In genomic region chr2:193584001-193584400, GRCh38 we compare ENCODE assay signal across 11 cellular contexts.
DNase-seq lines count a peak whose midpoint lies in the region; ATAC-seq and TF ChIP-seq lines count a peak whose summit lies in the region.
"Had no signal": no experiment of that assay in that cellular context is flagged by ENCODE, and none has a peak within 500 bp of the region (broad histone marks: within the 10 kb centered on the region; RNA-seq: fewer than 3 reads in every experiment).

No MANE protein-coding gene starts in this region.

- in situ Hi-C loops in mammary epithelial cell (cut with MboI; ENCODE audit: low sequenced_read_pairs in 2 of 2): no loop called here

- H3K9ac ChIP-seq in mammary epithelial cell (ENCODE audit: insufficient read depth, low read length) (no peak overlapping the region), neural progenitor cell (no peak overlapping the region)

- no peak overlapping the region for H2AFZ ChIP-seq in mammary epithelial cell (ENCODE audit: low read depth, low read length)
- H2AFZ ChIP-seq in neural progenitor cell (replicated peaks): no peak overlapping the region

- no peaks in the 10 kb centered on the region for H3K36me3 ChIP-seq in mammary epithelial cell (ENCODE audit: insufficient read depth, low read length)
- no peaks in the 10 kb centered on the region for H3K36me3 ChIP-seq in neural progenitor cell
- H3K36me3 ChIP-seq: esophagus squamous epithelium had no signal

- no peaks in the 10 kb centered on the region for H3F3A ChIP-seq in neural progenitor cell (ENCODE audit: low read depth)

- no peak overlapping the region for H3K27ac ChIP-seq in mammary epithelial cell (ENCODE audit: insufficient read depth, low read depth, low read length)
- no peak overlapping the region for H3K27ac ChIP-seq in neural progenitor cell
- H3K27ac ChIP-seq: esophagus squamous epithelium, RWPE1 had no signal

- H3K27ac Mint-ChIP-seq in neural progenitor cell: no peak overlapping the region
- no peak overlapping the region for H3K27ac Mint-ChIP-seq in activated naive CD8-positive, alpha-beta T cell treated with anti-CD3 and anti-CD28 coated beads for 36 hours

- intact Hi-C loops in mammary epithelial cell (cut with micrococcal nuclease): loop anchor here (5.0 kb wide), 1 partner anchor 647 kb away; no protein-coding TSS in a partner anchor

- peaks cover 3% of the 10 kb centered on the region for H3K36me3 Mint-ChIP-seq in neural progenitor cell
- H3K36me3 Mint-ChIP-seq in activated naive CD8-positive, alpha-beta T cell treated with anti-CD3 and anti-CD28 coated beads for 36 hours: no peaks in the 10 kb centered on the region

- H3K4me1 Mint-ChIP-seq in neural progenitor cell: no peaks in the 10 kb centered on the region
- no peaks in the 10 kb centered on the region for H3K4me1 Mint-ChIP-seq in activated naive CD8-positive, alpha-beta T cell treated with anti-CD3 and anti-CD28 coated beads for 36 hours

- H4K20me1 ChIP-seq in mammary epithelial cell (ENCODE audit: insufficient read depth, low read length) (no peaks in the 10 kb centered on the region), neural progenitor cell (ENCODE audit: low read depth) (no peaks in the 10 kb centered on the region)

- 16% methylated on average over 5 of the region's 5 CpGs for WGBS in mammary epithelial cell (ENCODE audit: low coverage, missing lambda C conversion rate)

- H3K27me3 ChIP-seq in mammary epithelial cell (ENCODE audit: insufficient read depth, low read length) (no peaks in the 10 kb centered on the region), neural progenitor cell (no peaks in the 10 kb centered on the region)
- H3K27me3 ChIP-seq: esophagus squamous epithelium had no signal

- dilution Hi-C loops in mammary epithelial cell (cut with HindIII; ENCODE audit: low sequenced_read_pairs): no loop called here

- no TSS peak for BruUV-seq in mammary epithelial cell (replicated peaks; lab: Mats Ljungman, UMichigan)

- DNase-seq in M059J (ENCODE audit: low read depth) (peak; percentile 38), mammary epithelial cell (peak; percentile 20), neural progenitor cell (ENCODE audit: low spot score) (peak; percentile 65), anterior cingulate cortex (lab: John Stamatoyannopoulos, UW) (no peak)
- no peak for DNase-seq in stimulated activated CD4-positive, alpha-beta T cell treated with anti-CD3 and anti-CD28 coated beads, Interleukin-2, amount 100 ng/mL, for 48 hours
- no peak for DNase-seq in activated naive CD8-positive, alpha-beta T cell treated with anti-CD3 and anti-CD28 coated beads for 36 hours
- no peak for DNase-seq in stimulated activated naive CD4-positive, alpha-beta T cell treated with Interleukin-2 at 50 U/mL for 16 hours (lab: John Stamatoyannopoulos, UW)
- DNase-seq: esophagus squamous epithelium, nucleus accumbens had no signal

- TF ChIP-seq CTCF in mammary epithelial cell (conservative IDR thresholded peaks at IDR 0.05 in 1 of 2, IDR thresholded peaks at IDR 0.05 in 1 of 2; ENCODE audit: extremely low read depth in 1 of 2, insufficient read depth in 1 of 2, low read depth in 1 of 2, low read length in 2 of 2): peak; percentile 20 to 41
- TF ChIP-seq CTCF in neural progenitor cell (IDR thresholded peaks at IDR 0.05): peak; percentile 51

- CTCF ChIA-PET in mammary epithelial cell (lab: Charles Lee; ENCODE audit: low non-redundant PET): interaction anchor here (0.6 kb wide), 1 partner anchor 624 kb away, joined by 4 read pairs; no protein-coding TSS in a partner anchor

- no peaks in the 10 kb centered on the region for H3K79me2 ChIP-seq in mammary epithelial cell (ENCODE audit: insufficient read depth, low read length)
- no peaks in the 10 kb centered on the region for H3K79me2 ChIP-seq in neural progenitor cell (ENCODE audit: low read depth)

- no peaks in the 10 kb centered on the region for H3K9me3 ChIP-seq in mammary epithelial cell (replicated peaks; ENCODE audit: insufficient read depth, low read length)
- H3K9me3 ChIP-seq in neural progenitor cell (ENCODE audit: low read depth): no peaks in the 10 kb centered on the region
- H3K9me3 ChIP-seq: esophagus squamous epithelium had no signal

- H3K4me1 ChIP-seq in mammary epithelial cell (ENCODE audit: insufficient read depth, low read length) (no peaks in the 10 kb centered on the region), neural progenitor cell (no peaks in the 10 kb centered on the region)
- H3K4me1 ChIP-seq: esophagus squamous epithelium had no signal

- H3K4me2 ChIP-seq in mammary epithelial cell (ENCODE audit: insufficient read depth, low read depth, low read length): no peak overlapping the region
- H3K4me2 ChIP-seq in neural progenitor cell: no peak overlapping the region

- peak; percentile 8 for ATAC-seq in GM19397 (IDR thresholded peaks at IDR 0.05; ENCODE audit: unreplicated experiment)

- H3K4me3 ChIP-seq in mammary epithelial cell (replicated peaks in 1 of 3; ENCODE audit: insufficient read depth in 1 of 3, low read depth in 2 of 3, low read length in 3 of 3) (no peak overlapping the region), neural progenitor cell (no peak overlapping the region)
- H3K4me3 ChIP-seq: esophagus squamous epithelium had no signal

- H3K9me3 Mint-ChIP-seq in neural progenitor cell: peaks cover 9% of the 10 kb centered on the region
- H3K9me3 Mint-ChIP-seq in activated naive CD8-positive, alpha-beta T cell treated with anti-CD3 and anti-CD28 coated beads for 36 hours: peaks cover 2% of the 10 kb centered on the region

- peaks cover 3% of the 10 kb centered on the region for H3K27me3 Mint-ChIP-seq in neural progenitor cell (ENCODE audit: insufficient read depth, low read depth)
- no peaks in the 10 kb centered on the region for H3K27me3 Mint-ChIP-seq in activated naive CD8-positive, alpha-beta T cell treated with anti-CD3 and anti-CD28 coated beads for 36 hours

- H3K4me3 Mint-ChIP-seq in neural progenitor cell: no peak overlapping the region
- no peak overlapping the region for H3K4me3 Mint-ChIP-seq in activated naive CD8-positive, alpha-beta T cell treated with anti-CD3 and anti-CD28 coated beads for 36 hours

Comparison
In these comparisons a context has a peak if more than half of its experiments do, and no peak if none do; other contexts are left out.
1. DNase-seq: peak in M059J (single experiment), mammary epithelial cell (single experiment) and neural progenitor cell (single experiment); none in stimulated activated CD4-positive, alpha-beta T cell treated with anti-CD3 and anti-CD28 coated beads, Interleukin-2, amount 100 ng/mL, for 48 hours (0 of 2), activated naive CD8-positive, alpha-beta T cell treated with anti-CD3 and anti-CD28 coated beads for 36 hours (single experiment), stimulated activated naive CD4-positive, alpha-beta T cell treated with Interleukin-2 at 50 U/mL for 16 hours (single experiment) and anterior cingulate cortex (0 of 58).